Comparison of ENCODE assay signal across 8 cellular contexts in genomic region chr6:142850653-142851434, GRCh38.
DNase-seq lines count a peak whose midpoint lies in the region; ATAC-seq and TF ChIP-seq lines count a peak whose summit lies in the region.

No MANE protein-coding gene starts in this region.

- peak overlapping the region; percentile 83 for H3K27ac Mint-ChIP-seq in activated T-helper 2 cell treated with anti-CD3 and anti-CD28 coated beads, Interferon-gamma antibody, Interleukin-2, Interleukin-4, amounts not matched to agents 10 μg/mL and 5 μg/mL and 100 μg/mL, durations not matched to agents 14 hours and 24 hours and 36 hours
- no peak overlapping the region for H3K27ac Mint-ChIP-seq in chondrocyte (ENCODE audit: unreplicated experiment)

- H3K27me3 Mint-ChIP-seq in activated T-helper 2 cell treated with anti-CD3 and anti-CD28 coated beads, Interferon-gamma antibody, Interleukin-2, Interleukin-4, amounts not matched to agents 10 μg/mL and 5 μg/mL and 100 μg/mL, durations not matched to agents 14 hours and 24 hours and 36 hours (ENCODE audit: low read depth), result no peaks in the 10 kb centered on the region
- H3K27me3 Mint-ChIP-seq in chondrocyte (ENCODE audit: low read depth), result no peaks in the 10 kb centered on the region

- H2AFZ ChIP-seq in mammary epithelial cell (ENCODE audit: low read depth, low read length), result no peak overlapping the region

- CTCF ChIA-PET in mammary epithelial cell (lab: Charles Lee; ENCODE audit: low non-redundant PET) (no interaction called here), A673 (lab: Charles Lee) (no interaction called here)

- TF ChIP-seq POLR2A in breast epithelium (IDR thresholded peaks at IDR 0.05), result no peak
- TF ChIP-seq POLR2A in stomach (IDR thresholded peaks at IDR 0.05), result no peak

- BruUV-seq in mammary epithelial cell (replicated peaks; lab: Mats Ljungman, UMichigan), result no TSS peak
- BruUV-seq in A673 (replicated peaks; lab: Mats Ljungman, UMichigan), result no TSS peak

- 55% methylated on average over 3 of the region's 3 CpGs for WGBS in mammary epithelial cell (ENCODE audit: low coverage, missing lambda C conversion rate)
- 39 to 82% (median 65%) methylated on average over 3 of the region's 3 CpGs for WGBS in stomach, 5 donors

- H3K4me1 Mint-ChIP-seq in activated T-helper 2 cell treated with anti-CD3 and anti-CD28 coated beads, Interferon-gamma antibody, Interleukin-2, Interleukin-4, amounts not matched to agents 10 μg/mL and 5 μg/mL and 100 μg/mL, durations not matched to agents 14 hours and 24 hours and 36 hours (ENCODE audit: low read depth), result peaks cover 90% of the 10 kb centered on the region
- peaks cover 60% of the 10 kb centered on the region for H3K4me1 Mint-ChIP-seq in chondrocyte (ENCODE audit: low read depth)

- H3K4me2 ChIP-seq in mammary epithelial cell (ENCODE audit: insufficient read depth, low read depth, low read length) (no peak overlapping the region), skeletal muscle satellite cell (ENCODE audit: low read length) (peak overlapping the region; percentile 37)

- H3K36me3 ChIP-seq in mammary epithelial cell (ENCODE audit: insufficient read depth, low read length) (no peaks in the 10 kb centered on the region), breast epithelium (no peaks in the 10 kb centered on the region), skeletal muscle satellite cell (ENCODE audit: insufficient read depth, low read length) (no peaks in the 10 kb centered on the region), stomach (no peaks in the 10 kb centered on the region), A673 (ENCODE audit: insufficient read depth, low read length, poor library complexity, severe bottlenecking) (no peaks in the 10 kb centered on the region)

- H3K4me1 ChIP-seq in mammary epithelial cell (ENCODE audit: insufficient read depth, low read length) (peaks cover 35% of the 10 kb centered on the region), breast epithelium (peaks cover 0 to 12% of the 10 kb centered on the region in 2 donors), skeletal muscle satellite cell (ENCODE audit: control insufficient read depth, insufficient read depth, low read length) (peaks cover 69% of the 10 kb centered on the region), stomach (peaks cover 18 to 79% (median 54%) of the 10 kb centered on the region in 4 donors), A673 (ENCODE audit: insufficient read depth, low read length, poor library complexity, severe bottlenecking) (peaks cover 15% of the 10 kb centered on the region)

- peak overlapping the region; percentile 21 for H3K4me3 Mint-ChIP-seq in activated T-helper 2 cell treated with anti-CD3 and anti-CD28 coated beads, Interferon-gamma antibody, Interleukin-2, Interleukin-4, amounts not matched to agents 10 μg/mL and 5 μg/mL and 100 μg/mL, durations not matched to agents 14 hours and 24 hours and 36 hours (ENCODE audit: low read depth)
- no peak overlapping the region for H3K4me3 Mint-ChIP-seq in chondrocyte (ENCODE audit: unreplicated experiment)

- TF ChIP-seq CTCF in mammary epithelial cell (conservative IDR thresholded peaks at IDR 0.05 in 1 of 2, IDR thresholded peaks at IDR 0.05 in 1 of 2; ENCODE audit: extremely low read depth in 1 of 2, insufficient read depth in 1 of 2, low read depth in 1 of 2, low read length in 2 of 2), result no peak
- TF ChIP-seq CTCF in breast epithelium (IDR thresholded peaks at IDR 0.05), result no peak
- no peak for TF ChIP-seq CTCF in stomach (IDR thresholded peaks at IDR 0.05)
- TF ChIP-seq CTCF in A673 (conservative IDR thresholded peaks at IDR 0.05; ENCODE audit: low read depth, low read length), result no peak
- no peak for TF ChIP-seq CTCF in chondrocyte (IDR thresholded peaks at IDR 0.05)

- dilution Hi-C loops in mammary epithelial cell (cut with HindIII; ENCODE audit: low sequenced_read_pairs), result no loop called here

- peak overlapping the region; percentile 42 for H3K27ac ChIP-seq in mammary epithelial cell (ENCODE audit: insufficient read depth, low read depth, low read length)
- H3K27ac ChIP-seq in breast epithelium, result peak overlapping the region in 1 of 2 donors; percentile 51
- H3K27ac ChIP-seq in stomach, result peak overlapping the region in 2 of 5 donors; percentile 13 to 37
- no peak overlapping the region for H3K27ac ChIP-seq in A673 (ENCODE audit: low read depth, low read length, poor library complexity, severe bottlenecking)

- no peaks in the 10 kb centered on the region for H3K27me3 ChIP-seq in mammary epithelial cell (ENCODE audit: insufficient read depth, low read length)
- H3K27me3 ChIP-seq in breast epithelium, result no peaks in the 10 kb centered on the region
- no peaks in the 10 kb centered on the region for H3K27me3 ChIP-seq in skeletal muscle satellite cell (ENCODE audit: control insufficient read depth, insufficient read depth, low read length)
- no peaks in the 10 kb centered on the region for H3K27me3 ChIP-seq in stomach
- H3K27me3 ChIP-seq in A673 (replicated peaks; ENCODE audit: insufficient read depth, low read depth, low read length, poor library complexity), result no peaks in the 10 kb centered on the region

- in situ Hi-C loops in mammary epithelial cell (cut with MboI; ENCODE audit: low sequenced_read_pairs in 2 of 2), result no loop called here

- DNase-seq in mammary epithelial cell, result peak; percentile 37
- no peak for DNase-seq in breast epithelium (ENCODE audit: low spot score in 2 of 2)
- DNase-seq in activated T-helper 2 cell treated with anti-CD3 and anti-CD28 coated beads, Interferon-gamma antibody, Interleukin-2, Interleukin-4, amounts not matched to agents 10 μg/mL and 5 μg/mL and 100 μg/mL, durations not matched to agents 14 hours and 24 hours and 36 hours (ENCODE audit: low spot score), result no peak
- DNase-seq in stomach, result no peak
- no peak for DNase-seq in A673 (ENCODE audit: low spot score)
- no peak for DNase-seq in chondrocyte (ENCODE audit: low spot score)

- intact Hi-C loops in mammary epithelial cell (cut with micrococcal nuclease) (no loop called here), breast epithelium (cut with DNase I; ENCODE audit: low total_unique reads) (no loop called here), stomach (cut with DNase I; ENCODE audit: low total_unique reads) (no loop called here), A673 (cut with micrococcal nuclease; ENCODE audit: unreplicated experiment) (no loop called here)
- intact Hi-C loops in activated T-helper 2 cell treated with anti-CD3 and anti-CD28 coated beads, Interferon-gamma antibody, Interleukin-2, Interleukin-4, amounts not matched to agents 10 μg/mL and 5 μg/mL and 100 μg/mL, durations not matched to agents 14 hours and 24 hours and 36 hours (cut with micrococcal nuclease), result loop anchor here (1.0 to 10.0 kb wide), 9 partner anchors 8 to 694 kb away; no protein-coding TSS in a partner anchor

- POLR2A ChIA-PET in A673 (lab: Charles Lee; ENCODE audit: low non-redundant PET), result no interaction called here

- H3K9ac ChIP-seq in mammary epithelial cell (ENCODE audit: insufficient read depth, low read length) (no peak overlapping the region), skeletal muscle satellite cell (ENCODE audit: low read depth, low read length) (peak overlapping the region; percentile 41)

- no peak overlapping the region for H3K4me3 ChIP-seq in mammary epithelial cell (replicated peaks in 1 of 3; ENCODE audit: insufficient read depth in 1 of 3, low read depth in 2 of 3, low read length in 3 of 3)
- H3K4me3 ChIP-seq in breast epithelium, result no peak overlapping the region
- no peak overlapping the region for H3K4me3 ChIP-seq in skeletal muscle satellite cell (ENCODE audit: low read length)
- no peak overlapping the region for H3K4me3 ChIP-seq in stomach
- H3K4me3 ChIP-seq in A673 (ENCODE audit: low read depth, low read length, poor library complexity, severe bottlenecking), result no peak overlapping the region

- peaks cover 70% of the 10 kb centered on the region for H3K79me2 ChIP-seq in mammary epithelial cell (ENCODE audit: insufficient read depth, low read length)

- TF ChIP-seq EP300 in stomach (IDR thresholded peaks at IDR 0.05), result no peak

- peaks cover 39% of the 10 kb centered on the region for H3K36me3 Mint-ChIP-seq in activated T-helper 2 cell treated with anti-CD3 and anti-CD28 coated beads, Interferon-gamma antibody, Interleukin-2, Interleukin-4, amounts not matched to agents 10 μg/mL and 5 μg/mL and 100 μg/mL, durations not matched to agents 14 hours and 24 hours and 36 hours (ENCODE audit: low read depth)
- H3K36me3 Mint-ChIP-seq in chondrocyte (ENCODE audit: low read depth), result no peaks in the 10 kb centered on the region

- H3K9me3 ChIP-seq in mammary epithelial cell (replicated peaks; ENCODE audit: insufficient read depth, low read length) (no peaks in the 10 kb centered on the region), breast epithelium (no peaks in the 10 kb centered on the region), skeletal muscle satellite cell (replicated peaks; ENCODE audit: low read length) (no peaks in the 10 kb centered on the region), stomach (no peaks in the 10 kb centered on the region), A673 (ENCODE audit: low read depth, low read length, poor library complexity, severe bottlenecking) (no peaks in the 10 kb centered on the region)

- peak; percentile 55 for ATAC-seq in HG03354 (IDR thresholded peaks at IDR 0.05; ENCODE audit: poor library complexity, severe bottlenecking, unreplicated experiment)

- no peaks in the 10 kb centered on the region for H4K20me1 ChIP-seq in mammary epithelial cell (ENCODE audit: insufficient read depth, low read length)

- H3K9me3 Mint-ChIP-seq in activated T-helper 2 cell treated with anti-CD3 and anti-CD28 coated beads, Interferon-gamma antibody, Interleukin-2, Interleukin-4, amounts not matched to agents 10 μg/mL and 5 μg/mL and 100 μg/mL, durations not matched to agents 14 hours and 24 hours and 36 hours, result no peaks in the 10 kb centered on the region
- no peaks in the 10 kb centered on the region for H3K9me3 Mint-ChIP-seq in chondrocyte (ENCODE audit: low read depth)
